In genomic region chr17:49880291-49881053, GRCh38 we compare ENCODE assay signal across 8 cellular contexts. TPM values are rescaled to one million over a fixed set of nuclear protein-coding genes. Genes with fewer than 3 reads are reported as not detected.
A peak's percentile ranks its signal among the peaks of the same experiment; 100 is the strongest.
DNase-seq lines count a peak whose midpoint lies in the region; ATAC-seq and TF ChIP-seq lines count a peak whose summit lies in the region.

No MANE protein-coding gene starts in this region.

- POLR2A ChIA-PET in Caco-2 (lab: Charles Lee) = interaction anchor here (0.6 to 1.1 kb wide), 3 partner anchors 14 to 662 kb away, joined by 3 to 6 read pairs (median 4); no protein-coding TSS in a partner anchor

- H3K9me3 Mint-ChIP-seq in Caco-2 (ENCODE audit: unreplicated experiment) (no peaks in the 10 kb centered on the region), chondrocyte (ENCODE audit: low read depth) (no peaks in the 10 kb centered on the region)

- no peaks in the 10 kb centered on the region for H3K9me3 ChIP-seq in Caco-2

- DNase-seq in Caco-2 (peak; percentile 98 to 100), H7 (peak; percentile 99), NCI-H345 (lab: John Stamatoyannopoulos, UW) (peak; percentile 68), chondrocyte (ENCODE audit: low spot score) (no peak), left lobe of liver (ENCODE audit: low spot score) (peak; percentile 73)
- DNase-seq in activated CD4-positive, alpha-beta T cell treated with anti-CD3 and anti-CD28 coated beads for 48 hours = peak; percentile 83
- DNase-seq in stimulated activated CD4-positive, alpha-beta T cell treated with anti-CD3 and anti-CD28 coated beads, Interleukin-4, amount 100 ng/mL, for 4 hours = peak; percentile 59 to 75

- CTCF ChIA-PET in Caco-2 (lab: Charles Lee) = interaction anchor here (0.6 to 2.4 kb wide), 18 partner anchors 14 to 304 kb away, joined by 3 to 14 read pairs (median 5); partner anchors contain the start of gene DLX3

- H3K27me3 Mint-ChIP-seq in Caco-2 (ENCODE audit: insufficient read depth, unreplicated experiment) = no peaks in the 10 kb centered on the region
- peaks cover 56% of the 10 kb centered on the region for H3K27me3 Mint-ChIP-seq in chondrocyte (ENCODE audit: low read depth)

- no TSS peak for BruUV-seq in Caco-2 (replicated peaks; lab: Mats Ljungman, UMichigan)

- H3K4me3 Mint-ChIP-seq in Caco-2 (ENCODE audit: unreplicated experiment) = peak overlapping the region; percentile 63
- H3K4me3 Mint-ChIP-seq in chondrocyte (ENCODE audit: unreplicated experiment) = peak overlapping the region; percentile 53

- H3K4me1 Mint-ChIP-seq in Caco-2 (ENCODE audit: low read depth, unreplicated experiment) (peaks cover 39% of the 10 kb centered on the region), chondrocyte (ENCODE audit: low read depth) (peaks cover 3% of the 10 kb centered on the region)

- H3K36me3 ChIP-seq in Caco-2 (ENCODE audit: control insufficient read depth, insufficient read depth, low read length) = no peaks in the 10 kb centered on the region
- H3K36me3 ChIP-seq in H7 (replicated peaks; ENCODE audit: control insufficient read depth, insufficient read depth, low read length) = no peaks in the 10 kb centered on the region

- H3K4me3 ChIP-seq in Caco-2 (ENCODE audit: low read depth, low read length) (peak overlapping the region; percentile 4; the same call in 1 of the 2 replicates), H7 (ENCODE audit: insufficient read depth, low read depth, low read length) (peak overlapping the region; percentile 40)

- intact Hi-C loops in Caco-2 (cut with micrococcal nuclease; ENCODE audit: unreplicated experiment) = loop anchor here (1.0 to 2.0 kb wide), 7 partner anchors 19 to 281 kb away; no protein-coding TSS in a partner anchor

- H3K36me3 Mint-ChIP-seq in Caco-2 (ENCODE audit: insufficient read depth, unreplicated experiment) (no peaks in the 10 kb centered on the region), chondrocyte (ENCODE audit: low read depth) (no peaks in the 10 kb centered on the region)

- ATAC-seq in left lobe of liver (peak; percentile 98), GM18858 (IDR thresholded peaks at IDR 0.05; ENCODE audit: unreplicated experiment) (no peak)

- no peaks in the 10 kb centered on the region for H3K27me3 ChIP-seq in Caco-2 (replicated peaks; ENCODE audit: control insufficient read depth, insufficient read depth, low read length)
- H3K27me3 ChIP-seq in H7 (ENCODE audit: control insufficient read depth, insufficient read depth, low read length) = peaks cover 10% of the 10 kb centered on the region

- peak overlapping the region; percentile 83 for H3K27ac Mint-ChIP-seq in Caco-2 (ENCODE audit: unreplicated experiment)
- H3K27ac Mint-ChIP-seq in chondrocyte (ENCODE audit: unreplicated experiment) = no peak overlapping the region

- peaks cover 57% of the 10 kb centered on the region for H3K4me1 ChIP-seq in Caco-2

- TF ChIP-seq CTCF in Caco-2 (IDR thresholded peaks at IDR 0.05; ENCODE audit: insufficient read depth in 1 of 2, low read depth in 1 of 2, low read length in 1 of 2, severe bottlenecking in 1 of 2, unreplicated experiment in 1 of 2) (peak; percentile 100), chondrocyte (IDR thresholded peaks at IDR 0.05) (peak; percentile 94)

RNA-seq across cellular contexts. Expression of gene TAC4, which starts 32.6 kb away (rescaled TPM):
- total RNA-seq in Caco-2 (2022) (10.8 and 17.1 TPM in 2 replicates), chondrocyte (not detected in 3 replicates), left lobe of liver (not detected)
- total RNA-seq in H7 (2014; rRNA removed; shearing (Covaris generic)) = not detected in 2 replicates
